20 cellular contexts compared by ENCODE assay signal in the genomic region with DNA sequence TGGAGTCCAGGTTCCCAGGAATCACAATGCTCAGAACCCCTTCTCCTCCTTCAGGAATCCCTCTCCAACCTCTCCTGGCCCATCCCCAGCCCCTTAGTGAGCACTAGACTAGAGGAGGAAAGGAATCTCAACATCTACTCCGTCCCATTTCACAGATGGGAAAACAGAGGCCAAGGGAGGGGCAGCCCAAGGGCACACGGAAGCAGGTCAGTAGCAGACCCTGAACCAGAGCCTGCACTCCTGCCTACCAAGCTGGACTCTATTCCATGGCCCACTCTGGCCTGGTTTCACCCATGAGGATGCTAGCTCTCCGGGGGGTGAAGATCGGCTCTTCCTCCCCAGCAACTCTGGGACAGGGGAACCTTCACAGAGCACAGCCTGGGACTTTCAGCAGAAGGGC. TPM values are rescaled to one million over a fixed set of nuclear protein-coding genes. Genes with fewer than 3 reads are reported as not detected.
DNase-seq lines count a peak whose midpoint lies in the region; ATAC-seq, FAIRE-seq and TF ChIP-seq lines count a peak whose summit lies in the region.
"Had no signal": no experiment of that assay in that cellular context is flagged by ENCODE, and none has a peak within 500 bp of the region (broad histone marks: within the 10 kb centered on the region; RNA-seq: fewer than 3 reads in every experiment).

No MANE protein-coding gene starts in this region.

- CTCF ChIA-PET in IMR-90 (lab: Yijun Ruan, JAX) (interaction anchor here (1.4 kb wide), 1 partner anchor 37 kb away, joined by 5 read pairs; no protein-coding TSS in a partner anchor), GM12878 (lab: Yijun Ruan, JAX) (interaction anchor here (0.6 to 16.9 kb wide), 5 partner anchors 10 to 374 kb away, joined by 3 to 187 read pairs (median 3); no protein-coding TSS in a partner anchor)

- H3F3A ChIP-seq in smooth muscle cell (ENCODE audit: low read depth), result peaks cover 6% of the 10 kb centered on the region

- H3K4me1 Mint-ChIP-seq in T-helper 1 cell treated with Interleukin-12 subunit alpha and Interleukin-12 subunit beta and Interleukin-4 antibody, amounts not matched to agents 30 μg/mL and 1 μg/mL, for 36 hours (ENCODE audit: low read depth), result peaks cover 48% of the 10 kb centered on the region

- POLR2A ChIA-PET in IMR-90 (lab: Charles Lee; ENCODE audit: unreplicated experiment), result no interaction called here
- POLR2A ChIA-PET in GM12878 (lab: Charles Lee), result interaction anchor here (0.6 to 16.6 kb wide), 6 partner anchors 11 to 258 kb away, joined by 3 to 325 read pairs (median 4); no protein-coding TSS in a partner anchor

- H2AK9ac ChIP-seq in IMR-90 (replicated peaks; ENCODE audit: low read depth, low read length, poor library complexity), result peak overlapping the region; percentile 51

- no peaks in the 10 kb centered on the region for H3K27me3 Mint-ChIP-seq in T-helper 1 cell treated with Interleukin-12 subunit alpha and Interleukin-12 subunit beta and Interleukin-4 antibody, amounts not matched to agents 30 μg/mL and 1 μg/mL, for 36 hours (ENCODE audit: low read depth)
- H3K27me3 Mint-ChIP-seq: T-cell had no signal

- H3K79me2 ChIP-seq in GM12878 (ENCODE audit: control insufficient read depth, insufficient read depth, low read length) (peaks cover 96% of the 10 kb centered on the region), smooth muscle cell (ENCODE audit: low read depth) (peaks cover 49% of the 10 kb centered on the region)

- H3K27me3 ChIP-seq in IMR-90 (ENCODE audit: control insufficient read depth, insufficient read depth, low read length), result no peaks in the 10 kb centered on the region
- H3K27me3 ChIP-seq in GM12878 (replicated peaks in 1 of 2; ENCODE audit: control insufficient read depth in 2 of 2, insufficient read depth in 2 of 2, low read length in 1 of 2), result no peaks in the 10 kb centered on the region
- no peaks in the 10 kb centered on the region for H3K27me3 ChIP-seq in smooth muscle cell (ENCODE audit: low read depth)

- H3K4me2 ChIP-seq in IMR-90 (ENCODE audit: low read depth, low read length), result no peak overlapping the region
- no peak overlapping the region; the same call in 1 of the 2 replicates for H3K4me2 ChIP-seq in GM12878 (ENCODE audit: control insufficient read depth, insufficient read depth)
- H3K4me2 ChIP-seq in smooth muscle cell, result no peak overlapping the region
- H3K4me2 ChIP-seq: GM23338 had no signal

- SMC1A ChIA-PET in GM12878 (lab: Charles Lee; ENCODE audit: uncharacterized antibody, unreplicated experiment), result interaction anchor here (1.1 to 9.3 kb wide), 4 partner anchors 9 to 35 kb away, joined by 3 to 82 read pairs (median 8); no protein-coding TSS in a partner anchor

- no TSS peak for BruUV-seq in IMR-90 (replicated peaks; lab: Mats Ljungman, UMichigan)
- no TSS peak for BruUV-seq in GM12878 (replicated peaks; lab: Mats Ljungman, UMichigan)

- peak overlapping the region; percentile 19 for H3K27ac Mint-ChIP-seq in T-helper 1 cell treated with Interleukin-12 subunit alpha and Interleukin-12 subunit beta and Interleukin-4 antibody, amounts not matched to agents 30 μg/mL and 1 μg/mL, for 36 hours
- H3K27ac Mint-ChIP-seq: GM23338 had no signal

- H3K9ac ChIP-seq in IMR-90 (ENCODE audit: low read depth, low read length), result no peak overlapping the region
- no peak overlapping the region; the same call in 1 of the 2 replicates for H3K9ac ChIP-seq in GM12878 (ENCODE audit: control insufficient read depth, insufficient read depth, low read length)
- H3K9ac ChIP-seq in smooth muscle cell (ENCODE audit: low read depth), result no peak overlapping the region

- WGBS in IMR-90 (ENCODE audit: extremely low coverage in 2 of 2, insufficient read length in 1 of 2), 2 experiments, result 82% methylated on average over 2 of the region's 4 CpGs; no CpG with 5 or more reads in 1 of the 2 experiments
- 38% methylated on average over 4 of the region's 4 CpGs for WGBS in GM12878 (ENCODE audit: insufficient coverage, insufficient replicate concordance, low lambda C conversion rate, missing lambda C conversion rate)
- WGBS in smooth muscle cell (ENCODE audit: low lambda C conversion rate), result 96% methylated on average over 4 of the region's 4 CpGs

- no peak for DNase-seq in T-helper 1 cell
- no peak for DNase-seq in IMR-90
- no peak for DNase-seq in GM12878 (ENCODE audit: low read depth, low spot score)
- DNase-seq in smooth muscle cell (lab: John Stamatoyannopoulos, UW; ENCODE audit: unreplicated experiment), result no peak
- no peak for DNase-seq in NCI-H187 treated with DMSO at 0.1 percent for 48 hours (lab: John Stamatoyannopoulos, UW)
- no peak for DNase-seq in GF-D8 (lab: John Stamatoyannopoulos, UW)
- DNase-seq in GM13977 (ENCODE audit: low spot score), result no peak
- DNase-seq: activated CD4-positive, alpha-beta T cell treated with anti-CD3 and anti-CD28 coated beads, Interleukin-2, amount 50 U/mL, for 48 hours; activated T-cell treated with anti-CD3 and anti-CD28 coated beads, Interleukin-2, amount 50 U/mL, for 48 hours; central memory CD4-positive, alpha-beta T cell; DMS153; effector CD8-positive, alpha-beta T cell; NCI-H187; stimulated activated CD4-positive, alpha-beta T cell treated with anti-CD3 and anti-CD28 coated beads, Interleukin-2, amount 100 ng/mL, for 24 hours; T-cell had no signal

- in situ Hi-C loops in IMR-90 (cut with MboI; ENCODE audit: low sequenced_read_pairs) (no loop called here), GM12878 (cut with MboI) (no loop called here), GM13977 (cut with MboI; ENCODE audit: low pct_unique_long_range_greater_than_20kb, low sequenced_read_pairs, unreplicated experiment) (no loop called here)

- H3K79me1 ChIP-seq in IMR-90 (ENCODE audit: low read depth in 1 of 2, low read length in 2 of 2), result peaks cover 25 to 97% of the 10 kb centered on the region in 2 experiments

- H3K14ac ChIP-seq in IMR-90 (replicated peaks; ENCODE audit: low read depth, low read length), result peak overlapping the region; percentile 42; the same call in 1 of the 2 replicates

- H3K27ac ChIP-seq in IMR-90 (ENCODE audit: insufficient read depth, low read length), result no peak overlapping the region
- peak overlapping the region; percentile 49 for H3K27ac ChIP-seq in GM12878 (ENCODE audit: control insufficient read depth, insufficient read depth)
- peak overlapping the region; percentile 14 for H3K27ac ChIP-seq in smooth muscle cell (ENCODE audit: low read depth)
- H3K27ac ChIP-seq: 22Rv1 had no signal

- no peaks in the 10 kb centered on the region for H3K9me3 Mint-ChIP-seq in T-helper 1 cell treated with Interleukin-12 subunit alpha and Interleukin-12 subunit beta and Interleukin-4 antibody, amounts not matched to agents 30 μg/mL and 1 μg/mL, for 36 hours
- H3K9me3 Mint-ChIP-seq: GM23338, T-cell had no signal

- no peak for FAIRE-seq in GM12878 (lab: Jason Lieb, UNC)

- H4K8ac ChIP-seq in IMR-90 (ENCODE audit: low read depth in 2 of 2, low read length in 2 of 2), result 0 out of 4 replicates have a peak overlapping the region, but pooled peaks of 1 of the 2 experiments have one; percentile 13

- H3K4ac ChIP-seq in IMR-90 (ENCODE audit: low read depth, low read length), result peak overlapping the region; percentile 47; the same call in 1 of the 2 replicates

- H4K20me1 ChIP-seq in IMR-90 (ENCODE audit: insufficient read depth, low read length) (no peaks in the 10 kb centered on the region; the same call in 1 of the 2 replicates), GM12878 (ENCODE audit: control insufficient read depth, insufficient read depth) (peaks cover 41% of the 10 kb centered on the region), smooth muscle cell (ENCODE audit: low read depth) (peaks cover 77% of the 10 kb centered on the region)

- no peak overlapping the region for H3K4me3 Mint-ChIP-seq in T-helper 1 cell treated with Interleukin-12 subunit alpha and Interleukin-12 subunit beta and Interleukin-4 antibody, amounts not matched to agents 30 μg/mL and 1 μg/mL, for 36 hours
- H3K4me3 Mint-ChIP-seq: GM23338, T-cell had no signal

- no peak overlapping the region for H2AFZ ChIP-seq in IMR-90 (replicated peaks; ENCODE audit: low read length, poor library complexity)
- H2AFZ ChIP-seq in GM12878 (ENCODE audit: control insufficient read depth, low read depth, low read length), result no peak overlapping the region
- H2AFZ ChIP-seq in smooth muscle cell (ENCODE audit: low read depth), result no peak overlapping the region
- H2AFZ ChIP-seq: GM23338 had no signal

- dilution Hi-C loops in IMR-90 (cut with HindIII; ENCODE audit: low sequenced_read_pairs, unreplicated experiment), result no loop called here

- no peak overlapping the region for H2BK15ac ChIP-seq in IMR-90 (ENCODE audit: low read depth, low read length)

- intact Hi-C loops in IMR-90 (cut with micrococcal nuclease) (no loop called here), GM12878 (cut with micrococcal nuclease; ENCODE audit: unreplicated experiment) (no loop called here)

- H4K5ac ChIP-seq in IMR-90 (ENCODE audit: low read depth, low read length), result no peak overlapping the region; the same call in 1 of the 2 replicates

- no peak for TF ChIP-seq POLR2A in IMR-90 (IDR thresholded peaks at IDR 0.05; ENCODE audit: low read depth, low read length)
- no peak; the same call in 1 of the 2 replicates for TF ChIP-seq POLR2A in GM12878 (IDR thresholded peaks at IDR 0.05; ENCODE audit: low read depth, low read length)

- TF ChIP-seq EP300 in GM12878 (IDR thresholded peaks at IDR 0.05; ENCODE audit: borderline replicate concordance in 1 of 2, control insufficient read depth in 1 of 2, low read depth in 2 of 2, low read length in 2 of 2), result no peak

- H3K4me1 ChIP-seq in IMR-90 (ENCODE audit: control insufficient read depth, insufficient read depth, low read length), result peaks cover 49% of the 10 kb centered on the region
- H3K4me1 ChIP-seq in GM12878 (ENCODE audit: control insufficient read depth, insufficient read depth, low read length), result peaks cover 61% of the 10 kb centered on the region
- peaks cover 32% of the 10 kb centered on the region for H3K4me1 ChIP-seq in smooth muscle cell (ENCODE audit: low read depth)

- TF ChIP-seq CTCF in IMR-90 (conservative IDR thresholded peaks at IDR 0.05; ENCODE audit: low read depth, low read length) (no peak), GM12878 (IDR thresholded peaks at IDR 0.05 in 2 of 3, conservative IDR thresholded peaks at IDR 0.05 in 1 of 3; ENCODE audit: control insufficient read depth in 2 of 3, extremely low read depth in 1 of 3, insufficient read depth in 1 of 3, low read depth in 3 of 3, low read length in 3 of 3) (no peak), smooth muscle cell (IDR thresholded peaks at IDR 0.05; ENCODE audit: borderline replicate concordance, insufficient read depth, poor library complexity, severe bottlenecking) (no peak), GM13977 (IDR thresholded peaks at IDR 0.05; ENCODE audit: extremely low read depth, insufficient read depth, missing control alignments) (no peak)

- H3K4me3 ChIP-seq in IMR-90 (ENCODE audit: insufficient read depth, low read depth, low read length), result no peak overlapping the region
- H3K4me3 ChIP-seq in GM12878, result no peak overlapping the region
- H3K4me3 ChIP-seq in smooth muscle cell, result no peak overlapping the region
- H3K4me3 ChIP-seq: GM23338, left ventricle myocardium inferior had no signal

- TF ChIP-seq RAD21 in IMR-90 (IDR thresholded peaks at IDR 0.05; ENCODE audit: low read length), result no peak
- TF ChIP-seq RAD21 in GM12878 (IDR thresholded peaks at IDR 0.05; ENCODE audit: insufficient read depth, low read depth, low read length), result no peak

- no peak overlapping the region for H2BK20ac ChIP-seq in IMR-90 (ENCODE audit: low read depth, low read length)

- RAD21 ChIA-PET in GM12878 (lab: Charles Lee; ENCODE audit: unreplicated experiment), result interaction anchor here (1.7 to 24.4 kb wide), 3 partner anchors 9 to 37 kb away, joined by 6 to 496 read pairs (median 22); no protein-coding TSS in a partner anchor

- peak overlapping the region; percentile 37 for H2AK5ac ChIP-seq in IMR-90 (ENCODE audit: low read depth, low read length)

- no peak overlapping the region for H3K56ac ChIP-seq in IMR-90 (ENCODE audit: extremely low read depth, insufficient read depth, low read length)

- H2BK120ac ChIP-seq in IMR-90 (ENCODE audit: low read depth, low read length), result 0 out of 2 replicates have a peak overlapping the region, but pooled peaks have one; percentile 0

- H3K36me3 ChIP-seq in IMR-90 (ENCODE audit: control insufficient read depth, insufficient read depth, low read length) (peaks cover 5% of the 10 kb centered on the region), GM12878 (ENCODE audit: control insufficient read depth in 2 of 2, insufficient read depth in 2 of 2, low read length in 1 of 2) (peaks cover 54 to 58% of the 10 kb centered on the region in 2 experiments), smooth muscle cell (ENCODE audit: low read depth) (no peaks in the 10 kb centered on the region)
- H3K36me3 ChIP-seq: left ventricle myocardium inferior had no signal

- ATAC-seq in IMR-90 (ENCODE audit: low read depth), result no peak
- ATAC-seq in GM12878, result no peak
- ATAC-seq: GM23338, sciatic nerve, T-cell had no signal

- H3K9me3 ChIP-seq in IMR-90 (ENCODE audit: control insufficient read depth, insufficient read depth, low read length), result no peaks in the 10 kb centered on the region
- no peaks in the 10 kb centered on the region for H3K9me3 ChIP-seq in GM12878 (replicated peaks; ENCODE audit: control insufficient read depth, insufficient read depth, low read length)
- H3K9me3 ChIP-seq in smooth muscle cell (replicated peaks; ENCODE audit: low read depth), result no peaks in the 10 kb centered on the region
- H3K9me3 ChIP-seq: left ventricle myocardium inferior had no signal

- H2BK5ac ChIP-seq in IMR-90 (ENCODE audit: low read depth, low read length, poor library complexity, severe bottlenecking), result peak overlapping the region; percentile 90

- peaks cover 45% of the 10 kb centered on the region for H3K9me1 ChIP-seq in IMR-90 (ENCODE audit: insufficient read depth, low read length)

- peak overlapping the region; percentile 36; the same call in 1 of the 2 replicates for H3K23ac ChIP-seq in IMR-90 (ENCODE audit: low read depth, low read length)

- H3K18ac ChIP-seq in IMR-90 (ENCODE audit: low read depth, low read length), result no peak overlapping the region

- no peak overlapping the region for H4K91ac ChIP-seq in IMR-90 (ENCODE audit: insufficient read depth, low read depth, low read length)

- peaks cover 10% of the 10 kb centered on the region for H3K36me3 Mint-ChIP-seq in T-helper 1 cell treated with Interleukin-12 subunit alpha and Interleukin-12 subunit beta and Interleukin-4 antibody, amounts not matched to agents 30 μg/mL and 1 μg/mL, for 36 hours (ENCODE audit: low read depth)

RNA-seq across cellular contexts. Expression of gene SEMA7A, which starts 14.3 kb away (rescaled TPM):
- 27.8 and 30.5 TPM in 2 replicates for total RNA-seq in IMR-90 (2012; rRNA removed)
- polyA plus RNA-seq in IMR-90 (2012; rRNA removed), result 87.3 and 88.1 TPM in 2 replicates
- polyA plus RNA-seq in IMR-90 (2012; cell fraction: cytosol; rRNA removed), result 46.2 and 68.0 TPM in 2 replicates
- 57.3 and 104 TPM in 2 replicates for polyA plus RNA-seq in IMR-90 (2012; cell fraction: nucleus; rRNA removed; ENCODE audit: low replicate concordance)
- total RNA-seq in GM12878 (2013; cell fraction: nucleolus; rRNA removed), result 137 and 160 TPM in 2 replicates
- 56.3 and 58.3 TPM in 2 replicates for total RNA-seq in GM12878 (2014; rRNA removed)
- 48.7 and 52.9 TPM in 2 replicates for total RNA-seq in GM12878 (2014; rRNA removed; fragmentation: Illumina TruSeq; extraction: Trizol)
- total RNA-seq in GM12878 (2021), result 112 and 114 TPM in 2 replicates
- polyA plus RNA-seq in GM12878 (2011; ENCODE audit: low read depth), result 33.6 TPM
- polyA plus RNA-seq in GM12878 (2011; rRNA removed), result 37.6 and 65.2 TPM in 2 replicates
- 115 and 126 TPM in 2 replicates for polyA plus RNA-seq in GM12878 (2011; cell fraction: cytosol; rRNA removed)
- polyA plus RNA-seq in GM12878 (2011; cell fraction: nucleus; rRNA removed), result 208 and 229 TPM in 2 replicates
- 60.0 and 110 TPM in 2 replicates for polyA plus RNA-seq in GM12878 (2012)
- polyA plus RNA-seq in GM12878 (2014; fragmentation: Illumina TruSeq; extraction: Trizol), result 47.9 and 70.5 TPM in 2 replicates
- 1 to 10 TPM in 1 of 2 experiments, under 1 TPM in 1; 0.08 to 1.1 TPM for polyA plus RNA-seq in GM12878 (2014; fragmentation: Nextera tagmentation; extraction: Ambion mirVana)
- 99.1 and 99.2 TPM in 2 replicates for polyA plus RNA-seq in GM12878 (2014; rRNA removed)
- polyA plus RNA-seq in GM12878 (2016; fragmentation: Nextera tagmentation; extraction: Ambion mirVana), result 10 to 100 TPM; 13.3 to 15.6 TPM
- 75.6 and 130 TPM in 2 replicates for polyA minus RNA-seq in GM12878 (2011; rRNA and poly(A)+ RNA removed)
- polyA minus RNA-seq in GM12878 (2011; cell fraction: cytosol; rRNA and poly(A)+ RNA removed), result 48.1 and 52.4 TPM in 2 replicates
- 48.2 and 63.7 TPM in 2 replicates for polyA minus RNA-seq in GM12878 (2011; cell fraction: nucleus; rRNA and poly(A)+ RNA removed)
- 33.7 and 44.5 TPM in 2 replicates for total RNA-seq in smooth muscle cell
- polyA plus RNA-seq in smooth muscle cell, result 9.3 and 14.9 TPM in 2 replicates

RNA-seq across cellular contexts. Expression of gene UBL7, which starts 41.5 kb away (rescaled TPM):
- total RNA-seq in IMR-90 (2012; rRNA removed) (57.8 and 68.1 TPM in 2 replicates), GM12878 (2014; rRNA removed) (106 and 107 TPM in 2 replicates), GM12878 (2014; rRNA removed; fragmentation: Illumina TruSeq; extraction: Trizol) (44.3 and 46.6 TPM in 2 replicates), GM12878 (2021) (81.3 and 84.8 TPM in 2 replicates), smooth muscle cell (54.5 and 60.6 TPM in 2 replicates)
- polyA plus RNA-seq in IMR-90 (2012; rRNA removed) (78.4 and 80.1 TPM in 2 replicates), GM12878 (2011; rRNA removed) (72.6 and 89.7 TPM in 2 replicates), GM12878 (2014; fragmentation: Illumina TruSeq; extraction: Trizol) (61.3 and 90.5 TPM in 2 replicates), GM12878 (2014; fragmentation: Nextera tagmentation; extraction: Ambion mirVana) (10 to 100 TPM; 25.9 to 59.1 TPM), GM12878 (2014; rRNA removed) (117 and 135 TPM in 2 replicates), GM12878 (2016; fragmentation: Nextera tagmentation; extraction: Ambion mirVana) (100 to 1,000 TPM; 123 to 145 TPM), smooth muscle cell (64.4 and 64.8 TPM in 2 replicates)
- 64.2 and 85.0 TPM in 2 replicates for polyA plus RNA-seq in IMR-90 (2012; cell fraction: cytosol; rRNA removed)
- polyA plus RNA-seq in IMR-90 (2012; cell fraction: nucleus; rRNA removed; ENCODE audit: low replicate concordance), result 21.3 and 32.0 TPM in 2 replicates
- total RNA-seq in GM12878 (2013; cell fraction: nucleolus; rRNA removed), result 22.7 and 26.2 TPM in 2 replicates
- polyA plus RNA-seq in GM12878 (2011; ENCODE audit: low read depth), result 33.5 TPM
- 138 and 156 TPM in 2 replicates for polyA plus RNA-seq in GM12878 (2011; cell fraction: cytosol; rRNA removed)
- 60.8 and 62.4 TPM in 2 replicates for polyA plus RNA-seq in GM12878 (2011; cell fraction: nucleus; rRNA removed)
- polyA plus RNA-seq in GM12878 (2012), result 57.3 and 69.1 TPM in 2 replicates
- 79.1 and 122 TPM in 2 replicates for polyA minus RNA-seq in GM12878 (2011; rRNA and poly(A)+ RNA removed)
- 32.5 and 36.5 TPM in 2 replicates for polyA minus RNA-seq in GM12878 (2011; cell fraction: cytosol; rRNA and poly(A)+ RNA removed)
- 17.3 and 22.1 TPM in 2 replicates for polyA minus RNA-seq in GM12878 (2011; cell fraction: nucleus; rRNA and poly(A)+ RNA removed)

RNA-seq across cellular contexts. Expression of gene CYP11A1, which starts 52.0 kb away (rescaled TPM):
- total RNA-seq in IMR-90 (2012; rRNA removed) (0.18 and 0.28 TPM in 2 replicates), GM12878 (2014; rRNA removed) (not detected in 2 replicates), GM12878 (2014; rRNA removed; fragmentation: Illumina TruSeq; extraction: Trizol) (not detected in 2 replicates), GM12878 (2021) (0.29 and 0.69 TPM in 2 replicates), smooth muscle cell (2.2 and 6.6 TPM in 2 replicates)
- polyA plus RNA-seq in IMR-90 (2012; rRNA removed) (0.46 and 0.50 TPM in 2 replicates), GM12878 (2011; rRNA removed) (1.1 and 1.2 TPM in 2 replicates), GM12878 (2014; fragmentation: Illumina TruSeq; extraction: Trizol) (0.19 TPM in 1 of 2 replicates, not detected in the other), GM12878 (2014; fragmentation: Nextera tagmentation; extraction: Ambion mirVana) (under 1 TPM; 0.11 to 0.23 TPM), GM12878 (2014; rRNA removed) (0.52 TPM in 1 of 2 replicates, not detected in the other), GM12878 (2016; fragmentation: Nextera tagmentation; extraction: Ambion mirVana) (not detected), smooth muscle cell (3.5 and 5.1 TPM in 2 replicates)
- 0.17 and 0.60 TPM in 2 replicates for polyA plus RNA-seq in IMR-90 (2012; cell fraction: cytosol; rRNA removed)
- polyA plus RNA-seq in IMR-90 (2012; cell fraction: nucleus; rRNA removed; ENCODE audit: low replicate concordance), result 0.23 and 0.26 TPM in 2 replicates
- total RNA-seq in GM12878 (2013; cell fraction: nucleolus; rRNA removed), result 8.3 and 9.5 TPM in 2 replicates
- polyA plus RNA-seq in GM12878 (2011; ENCODE audit: low read depth), result 0.34 TPM
- polyA plus RNA-seq in GM12878 (2011; cell fraction: cytosol; rRNA removed), result 0.90 and 1.7 TPM in 2 replicates
- 1.4 and 3.2 TPM in 2 replicates for polyA plus RNA-seq in GM12878 (2011; cell fraction: nucleus; rRNA removed)
- polyA plus RNA-seq in GM12878 (2012), result 0.50 and 1.1 TPM in 2 replicates
- polyA minus RNA-seq in GM12878 (2011; rRNA and poly(A)+ RNA removed), result 0.80 and 2.3 TPM in 2 replicates
- not detected in 2 replicates for polyA minus RNA-seq in GM12878 (2011; cell fraction: cytosol; rRNA and poly(A)+ RNA removed)
- 1.4 and 1.5 TPM in 2 replicates for polyA minus RNA-seq in GM12878 (2011; cell fraction: nucleus; rRNA and poly(A)+ RNA removed)
